ENCODE assay signal across 26 cellular contexts in the genomic region with DNA sequence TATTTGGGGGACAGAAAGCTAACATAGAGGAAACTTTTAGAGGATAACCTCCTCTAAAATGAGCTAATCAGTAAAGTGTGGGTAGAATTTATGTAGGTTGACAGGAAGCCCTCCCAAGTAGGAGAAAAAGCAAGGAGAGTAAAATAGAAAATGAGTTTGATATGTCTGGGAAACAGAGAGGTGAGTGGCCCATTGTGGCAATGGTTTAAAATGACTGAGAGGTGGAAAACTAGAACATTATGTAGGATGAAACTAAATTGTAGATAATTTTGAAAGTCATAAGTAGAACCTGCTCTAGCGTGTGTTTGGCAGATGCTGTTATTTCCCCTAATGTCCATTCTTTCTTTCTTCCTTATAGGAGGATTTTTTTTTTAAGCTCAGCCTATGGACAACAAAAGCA.
"Had no signal": no experiment of that assay in that cellular context is flagged by ENCODE, and none has a peak within 500 bp of the region (broad histone marks: within the 10 kb centered on the region; RNA-seq: fewer than 3 reads in every experiment).

No MANE protein-coding gene starts in this region.

- H3K4me2 ChIP-seq: hepatocyte had no signal

- H3K9me3 Mint-ChIP-seq: activated T-helper 1 cell treated with anti-CD3 and anti-CD28 coated beads, Interleukin-12 subunit alpha, Interleukin-12 subunit beta, Interleukin-2, Interleukin-4 antibody, amounts not matched to agents 30 ng/mL and 10 ng/mL and 1 ng/mL, durations not matched to agents 14 hours and 24 hours and 36 hours; brain; WTC11 had no signal

- DNase-seq: activated CD4-positive, alpha-beta T cell treated with anti-CD3 and anti-CD28 coated beads, Interleukin-2, amount 50 U/mL, for 1 hour; activated CD4-positive, alpha-beta T cell treated with anti-CD3 and anti-CD28 coated beads, Interleukin-2, amount 50 U/mL, for 48 hours; activated gamma-delta T cell; activated naive CD4-positive, alpha-beta T cell; activated naive CD4-positive, alpha-beta T cell treated with anti-CD3 and anti-CD28 coated beads, Interleukin-2, amount 10 ng/mL, durations not matched to agents 7 days and 5 days; activated naive CD8-positive, alpha-beta T cell treated with anti-CD3 and anti-CD28 coated beads, Interleukin-2, amount 10 ng/mL, durations not matched to agents 7 days and 5 days; central memory CD4-positive, alpha-beta T cell; cerebellar nuclear complex; colonic mucosa; effector CD8-positive, alpha-beta T cell; esophagus squamous epithelium; foreskin melanocyte; heart right ventricle; T-helper 2 cell had no signal

- H3K79me2 ChIP-seq: hepatocyte had no signal

- H3K4me3 Mint-ChIP-seq: activated naive CD4-positive, alpha-beta T cell treated with anti-CD3 and anti-CD28 coated beads, Interleukin-2, amount 10 ng/mL, durations not matched to agents 7 days and 5 days; activated naive CD8-positive, alpha-beta T cell treated with anti-CD3 and anti-CD28 coated beads, Interleukin-2, amount 10 ng/mL, durations not matched to agents 7 days and 5 days; activated T-helper 1 cell treated with anti-CD3 and anti-CD28 coated beads, Interleukin-12 subunit alpha, Interleukin-12 subunit beta, Interleukin-2, Interleukin-4 antibody, amounts not matched to agents 30 ng/mL and 10 ng/mL and 1 ng/mL, durations not matched to agents 14 hours and 24 hours and 36 hours; brain; WTC11 had no signal

- H3K4me1 ChIP-seq: breast epithelium had no signal

- H3K4me1 Mint-ChIP-seq: brain, WTC11 had no signal

- H3K27ac ChIP-seq: ascending aorta, breast epithelium, cardiac muscle cell, colonic mucosa, epithelial cell of prostate, esophagus squamous epithelium, gastroesophageal sphincter, heart right ventricle, hepatocyte had no signal

- H3K36me3 ChIP-seq: ascending aorta, breast epithelium, cardiac muscle cell, colonic mucosa, esophagus squamous epithelium, gastroesophageal sphincter, heart right ventricle had no signal

- H3K9me3 ChIP-seq: ascending aorta, breast epithelium, colonic mucosa, esophagus squamous epithelium, gastroesophageal sphincter, heart right ventricle had no signal

- H3K36me3 Mint-ChIP-seq: brain, WTC11 had no signal

- FAIRE-seq: endometrium, endothelial cell of umbilical vein had no signal

- H3K4me3 ChIP-seq: ascending aorta, breast epithelium, cardiac muscle cell, colonic mucosa, esophagus squamous epithelium, gastroesophageal sphincter, heart right ventricle, hepatocyte had no signal

- H3K27ac Mint-ChIP-seq: activated naive CD4-positive, alpha-beta T cell treated with anti-CD3 and anti-CD28 coated beads, Interleukin-2, amount 10 ng/mL, durations not matched to agents 7 days and 5 days; activated naive CD4-positive, alpha-beta T cell treated with anti-CD3 and anti-CD28 coated beads, Interleukin-2, amount 50 U/mL, for 72 hours; activated naive CD8-positive, alpha-beta T cell treated with anti-CD3 and anti-CD28 coated beads, Interleukin-2, amount 10 ng/mL, durations not matched to agents 7 days and 5 days; activated T-helper 1 cell treated with anti-CD3 and anti-CD28 coated beads, Interleukin-12 subunit alpha, Interleukin-12 subunit beta, Interleukin-2, Interleukin-4 antibody, amounts not matched to agents 30 ng/mL and 10 ng/mL and 1 ng/mL, durations not matched to agents 14 hours and 24 hours and 36 hours; brain; WTC11 had no signal

- H3K27me3 ChIP-seq: ascending aorta, breast epithelium, colonic mucosa, hepatocyte had no signal

- H2AFZ ChIP-seq: hepatocyte had no signal

- ATAC-seq: gastroesophageal sphincter, heart right ventricle, WTC11 had no signal

- H3K27me3 Mint-ChIP-seq: activated naive CD8-positive, alpha-beta T cell treated with anti-CD3 and anti-CD28 coated beads, Interleukin-2, amount 10 ng/mL, durations not matched to agents 7 days and 5 days had no signal
